Comparison of ENCODE assay signal across 14 cellular contexts in the genomic region with DNA sequence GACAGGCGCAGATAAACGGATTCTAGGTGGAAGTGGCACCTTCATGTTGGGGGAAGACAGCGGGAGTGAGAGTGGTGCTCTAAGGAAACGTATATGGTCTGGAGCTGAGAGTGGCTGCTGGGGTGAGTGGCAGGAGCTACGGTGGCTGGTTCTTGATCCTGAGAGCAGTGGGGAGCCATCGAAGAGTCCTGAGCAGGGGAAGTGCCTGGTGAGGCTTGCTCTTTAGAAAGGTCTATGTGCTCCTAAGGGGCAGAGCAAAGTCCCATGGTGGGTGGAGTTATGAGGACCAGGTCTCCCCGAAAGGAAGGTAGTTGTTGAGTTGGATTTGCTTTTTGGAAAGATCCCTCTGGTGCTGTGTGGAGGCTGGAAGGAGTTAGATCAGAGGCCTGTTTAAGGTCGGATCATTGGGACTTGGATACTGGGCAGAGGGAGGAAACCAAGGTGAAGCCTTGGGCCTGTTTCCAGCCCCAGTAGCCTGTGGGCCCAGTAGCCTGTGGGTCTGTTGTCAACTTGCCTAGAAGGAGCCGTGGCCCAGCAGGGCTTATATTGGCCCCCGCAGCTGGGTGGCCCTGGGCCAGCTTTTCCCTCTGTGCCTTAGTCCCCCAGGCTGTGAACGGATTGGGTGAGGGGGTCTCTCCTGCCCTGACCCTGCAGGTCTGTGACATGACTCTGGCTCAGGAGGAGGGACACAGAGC. TPM values are rescaled to one million over a fixed set of nuclear protein-coding genes. Genes with fewer than 3 reads are reported as not detected.
DNase-seq lines count a peak whose midpoint lies in the region; ATAC-seq and TF ChIP-seq lines count a peak whose summit lies in the region.
"Had no signal": no experiment of that assay in that cellular context is flagged by ENCODE, and none has a peak within 500 bp of the region (broad histone marks: within the 10 kb centered on the region; RNA-seq: fewer than 3 reads in every experiment).

No MANE protein-coding gene starts in this region.

- POLR2A ChIA-PET in naive thymus-derived CD4-positive, alpha-beta T cell (lab: Charles Lee): no interaction called here

- intact Hi-C loops in esophagus muscularis mucosa (cut with DNase I): loop anchor here (5.0 to 10.0 kb wide), 2 partner anchors 34 to 76 kb away; a partner anchor contains a TSS
- intact Hi-C loops in naive thymus-derived CD4-positive, alpha-beta T cell (cut with micrococcal nuclease): no loop called here

- TF ChIP-seq POLR2A in esophagus muscularis mucosa (IDR thresholded peaks at IDR 0.05; ENCODE audit: low read depth): no peak

- H3K36me3 ChIP-seq in esophagus muscularis mucosa: peaks cover 0 to 14% (median 5%) of the 10 kb centered on the region in 4 donors
- H3K36me3 ChIP-seq in naive thymus-derived CD4-positive, alpha-beta T cell (ENCODE audit: control insufficient read depth in 2 of 3, insufficient read depth in 3 of 3, low read length in 3 of 3): no peaks in the 10 kb centered on the region
- no peaks in the 10 kb centered on the region for H3K36me3 ChIP-seq in thoracic aorta

- CTCF ChIA-PET in naive thymus-derived CD4-positive, alpha-beta T cell (lab: Charles Lee): no interaction called here

- 77% methylated on average over 11 of the region's 11 CpGs for WGBS in esophagus muscularis mucosa

- H3K27ac Mint-ChIP-seq in naive thymus-derived CD4-positive, alpha-beta T cell: peak overlapping the region in 1 of 9 donors; percentile 14
- H3K27ac Mint-ChIP-seq: activated CD8-positive, alpha-beta T cell treated with anti-CD3 and anti-CD28 coated beads for 36 hours had no signal

- H3K4me3 ChIP-seq in esophagus muscularis mucosa (no peak overlapping the region), thoracic aorta (no peak overlapping the region)
- no peak overlapping the region for H3K4me3 ChIP-seq in naive thymus-derived CD4-positive, alpha-beta T cell (ENCODE audit: low read length)

- H3K27ac ChIP-seq in VCaP (peak overlapping the region; percentile 81), esophagus muscularis mucosa (replicated peaks in 1 of 4) (peak overlapping the region; percentile 87 to 93 (median 90)), thoracic aorta (peak overlapping the region; percentile 90 to 97)
- no peak overlapping the region for H3K27ac ChIP-seq in naive thymus-derived CD4-positive, alpha-beta T cell (ENCODE audit: low read depth, low read length)
- H3K27ac ChIP-seq: neutrophil had no signal

- H3K36me3 Mint-ChIP-seq in naive thymus-derived CD4-positive, alpha-beta T cell: no peaks in the 10 kb centered on the region
- H3K36me3 Mint-ChIP-seq: CD4-positive, CD25-positive, alpha-beta regulatory T cell had no signal

- H3K4me1 ChIP-seq in esophagus muscularis mucosa: peaks cover 61 to 73% (median 64%) of the 10 kb centered on the region in 4 donors
- no peaks in the 10 kb centered on the region for H3K4me1 ChIP-seq in naive thymus-derived CD4-positive, alpha-beta T cell (ENCODE audit: control insufficient read depth in 2 of 2, insufficient read depth in 2 of 2, low read length in 2 of 2)
- H3K4me1 ChIP-seq in thoracic aorta (ENCODE audit: control insufficient read depth in 1 of 2, low read depth in 2 of 2): peaks cover 28 to 55% of the 10 kb centered on the region in 2 donors

- no peak for TF ChIP-seq CTCF in VCaP (conservative IDR thresholded peaks at IDR 0.05)
- no peak for TF ChIP-seq CTCF in esophagus muscularis mucosa (IDR thresholded peaks at IDR 0.05)
- TF ChIP-seq CTCF in thoracic aorta (IDR thresholded peaks at IDR 0.05): no peak

- H3K9me3 Mint-ChIP-seq in naive thymus-derived CD4-positive, alpha-beta T cell: peaks cover 0 to 3% (median 0%) of the 10 kb centered on the region in 11 donors
- H3K9me3 Mint-ChIP-seq: activated CD8-positive, alpha-beta T cell treated with anti-CD3 and anti-CD28 coated beads for 36 hours; CD4-positive, CD25-positive, alpha-beta regulatory T cell had no signal

- no peak overlapping the region for H3K4me3 Mint-ChIP-seq in naive thymus-derived CD4-positive, alpha-beta T cell
- H3K4me3 Mint-ChIP-seq: activated CD8-positive, alpha-beta T cell treated with anti-CD3 and anti-CD28 coated beads for 36 hours; CD4-positive, CD25-positive, alpha-beta regulatory T cell had no signal

- ATAC-seq in naive thymus-derived CD4-positive, alpha-beta T cell: peak; percentile 10
- ATAC-seq in thoracic aorta (ENCODE audit: insufficient number of reproducible peaks, low FRiP score, low read depth): peak; percentile 2
- no peak for ATAC-seq in HG03095 (IDR thresholded peaks at IDR 0.05; ENCODE audit: unreplicated experiment)
- ATAC-seq in HG03196 (IDR thresholded peaks at IDR 0.05; ENCODE audit: unreplicated experiment): no peak
- ATAC-seq: activated CD8-positive, alpha-beta T cell treated with anti-CD3 and anti-CD28 coated beads for 36 hours had no signal

- no peaks in the 10 kb centered on the region for H3K9me3 ChIP-seq in esophagus muscularis mucosa
- H3K9me3 ChIP-seq in naive thymus-derived CD4-positive, alpha-beta T cell (ENCODE audit: control insufficient read depth in 2 of 3, low read length in 3 of 3): no peaks in the 10 kb centered on the region
- no peaks in the 10 kb centered on the region for H3K9me3 ChIP-seq in thoracic aorta
- H3K9me3 ChIP-seq: neutrophil had no signal

- no peak for TF ChIP-seq EP300 in esophagus muscularis mucosa (IDR thresholded peaks at IDR 0.05)

- peaks cover 0 to 1% (median 0%) of the 10 kb centered on the region in 7 donors for H3K4me1 Mint-ChIP-seq in naive thymus-derived CD4-positive, alpha-beta T cell
- H3K4me1 Mint-ChIP-seq: CD4-positive, CD25-positive, alpha-beta regulatory T cell had no signal

- DNase-seq in esophagus muscularis mucosa (ENCODE audit: extremely low spot score) (no peak), thoracic aorta (ENCODE audit: low spot score) (no peak), medulla oblongata (ENCODE audit: extremely low spot score) (no peak), NCI-H1930 (lab: John Stamatoyannopoulos, UW) (no peak)
- no peak for DNase-seq in naive thymus-derived CD4-positive, alpha-beta T cell
- DNase-seq: activated CD8-positive, alpha-beta T cell treated with anti-CD3 and anti-CD28 coated beads for 36 hours; CD4-positive, CD25-positive, alpha-beta regulatory T cell; NCI-H524; T1000 had no signal

- H3K27me3 ChIP-seq in esophagus muscularis mucosa (no peaks in the 10 kb centered on the region), thoracic aorta (replicated peaks; ENCODE audit: insufficient read depth) (no peaks in the 10 kb centered on the region)
- H3K27me3 ChIP-seq in naive thymus-derived CD4-positive, alpha-beta T cell (ENCODE audit: control insufficient read depth in 2 of 2, insufficient read depth in 2 of 2, low read length in 2 of 2): no peaks in the 10 kb centered on the region
- H3K27me3 ChIP-seq: neutrophil had no signal

- no peaks in the 10 kb centered on the region for H3K27me3 Mint-ChIP-seq in naive thymus-derived CD4-positive, alpha-beta T cell
- H3K27me3 Mint-ChIP-seq: activated CD8-positive, alpha-beta T cell treated with anti-CD3 and anti-CD28 coated beads for 36 hours; CD4-positive, CD25-positive, alpha-beta regulatory T cell had no signal

RNA-seq across cellular contexts. Expression of a gene that starts 33.0 kb away (rescaled TPM):
- total RNA-seq in esophagus muscularis mucosa (10 to 100 TPM in 2 of 4 donors, 1 to 10 TPM in 2; 6.9 to 19.1 (median 13.4) TPM), thoracic aorta (10 to 100 TPM; 19.3 to 23.6 TPM)
- total RNA-seq in naive thymus-derived CD4-positive, alpha-beta T cell: 1 to 10 TPM in 3 of 5 experiments, under 1 TPM in 2; 0.22 to 2.3 (median 1.2) TPM
- polyA plus RNA-seq in naive thymus-derived CD4-positive, alpha-beta T cell: under 1 TPM in 1 of 2 donors, not detected in 1; 0.06 TPM

RNA-seq across cellular contexts. Expression of a gene that starts 42.3 kb away (rescaled TPM):
- total RNA-seq in esophagus muscularis mucosa: not detected
- total RNA-seq in naive thymus-derived CD4-positive, alpha-beta T cell: not detected
- not detected for polyA plus RNA-seq in naive thymus-derived CD4-positive, alpha-beta T cell
- not detected for total RNA-seq in thoracic aorta
- total RNA-seq: activated CD8-positive, alpha-beta T cell treated with anti-CD3 and anti-CD28 coated beads for 36 hours; CD4-positive, CD25-positive, alpha-beta regulatory T cell; HT1080 had no signal
- polyA plus RNA-seq: CD4-positive, CD25-positive, alpha-beta regulatory T cell had no signal

Comparison
In these comparisons a context has a peak if more than half of its experiments do, and no peak if none do; other contexts are left out.
1. ATAC-seq: peak in naive thymus-derived CD4-positive, alpha-beta T cell (single experiment) and thoracic aorta (single experiment); none in HG03095 (single experiment) and HG03196 (single experiment).